Comparison of ENCODE assay signal across 9 cellular contexts in the genomic region with DNA sequence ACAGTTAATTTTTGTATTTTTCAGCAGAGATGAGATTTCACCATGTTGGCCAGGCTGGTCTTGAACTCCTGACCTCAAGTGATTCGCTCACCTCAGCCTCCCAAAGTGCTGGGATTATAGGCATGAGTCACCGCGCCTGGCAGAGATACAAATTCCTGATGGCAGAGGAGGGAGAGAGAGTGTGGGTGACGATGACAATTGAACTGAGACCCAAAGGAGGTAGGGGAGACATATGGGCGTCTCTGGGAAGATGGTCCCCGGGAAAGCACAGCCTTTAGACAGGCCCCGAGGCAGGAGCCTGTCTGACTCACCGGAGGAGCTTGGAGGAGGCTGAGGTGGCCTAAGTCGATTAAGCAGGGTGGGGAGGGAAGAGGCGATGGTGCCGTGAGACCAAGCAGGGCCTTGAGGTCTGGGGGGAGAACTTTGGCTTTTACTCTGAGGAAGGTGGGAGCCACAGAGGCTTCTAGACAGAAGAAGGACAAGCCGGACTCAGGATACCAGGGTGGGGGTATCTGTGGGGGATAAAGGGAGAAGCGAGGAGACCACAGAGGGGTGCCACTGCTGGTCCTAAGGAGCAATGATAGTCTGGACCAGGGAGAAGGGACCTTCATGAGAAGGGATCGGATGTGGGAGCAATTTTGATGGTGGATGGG. TPM values are rescaled to one million over a fixed set of nuclear protein-coding genes. Genes with fewer than 3 reads are reported as not detected.
A peak's percentile ranks its signal among the peaks of the same experiment; 100 is the strongest.
DNase-seq lines count a peak whose midpoint lies in the region; ATAC-seq, FAIRE-seq and TF ChIP-seq lines count a peak whose summit lies in the region.
"Had no signal": no experiment of that assay in that cellular context is flagged by ENCODE, and none has a peak within 500 bp of the region (broad histone marks: within the 10 kb centered on the region; RNA-seq: fewer than 3 reads in every experiment).

No MANE protein-coding gene starts in this region.

- no peaks in the 10 kb centered on the region for H3K27me3 ChIP-seq in BJ (ENCODE audit: control insufficient read depth, insufficient read depth, low read length)
- H3K27me3 ChIP-seq in IMR-90 (ENCODE audit: control insufficient read depth, insufficient read depth, low read length): no peaks in the 10 kb centered on the region; the same call in 1 of the 2 replicates
- H3K27me3 ChIP-seq in K562 (ENCODE audit: control insufficient read depth in 2 of 2, insufficient read depth in 2 of 2, low read length in 2 of 2): peaks cover 0 to 4% of the 10 kb centered on the region in 2 experiments; a peak in 2 of 5 replicates

- H3K4me1 Mint-ChIP-seq in naive thymus-derived CD8-positive, alpha-beta T cell: peaks cover 27 to 64% (median 59%) of the 10 kb centered on the region in 4 donors

- TF ChIP-seq CTCF in BJ (IDR thresholded peaks at IDR 0.05; ENCODE audit: insufficient read depth, low read depth, low read length): no peak
- TF ChIP-seq CTCF in IMR-90 (conservative IDR thresholded peaks at IDR 0.05; ENCODE audit: low read depth, low read length): no peak
- no peak for TF ChIP-seq CTCF in K562 (IDR thresholded peaks at IDR 0.05 in 2 of 3, conservative IDR thresholded peaks at IDR 0.05 in 1 of 3; ENCODE audit: insufficient read depth in 2 of 3, low read depth in 1 of 3, low read length in 3 of 3)

- CTCF ChIA-PET in BJ (lab: Yijun Ruan, JAX) (interaction anchor here (0.6 to 2.6 kb wide), 4 partner anchors 12 to 38 kb away, joined by 3 to 13 read pairs (median 3); partner anchors contain the start of gene ARRDC2), IMR-90 (lab: Yijun Ruan, JAX) (no interaction called here), K562 (lab: Yijun Ruan, JAX; ENCODE audit: low intra/inter-chr PET ratio) (no interaction called here)

- BruUV-seq in IMR-90 (replicated peaks; lab: Mats Ljungman, UMichigan): no TSS peak
- BruUV-seq in K562 (replicated peaks; lab: Mats Ljungman, UMichigan): no TSS peak

- H2BK20ac ChIP-seq in IMR-90 (ENCODE audit: low read depth, low read length): peak overlapping the region; percentile 61

- H2BK120ac ChIP-seq in IMR-90 (ENCODE audit: low read depth, low read length): peak overlapping the region; percentile 74

- dilution Hi-C loops in IMR-90 (cut with HindIII; ENCODE audit: low sequenced_read_pairs, unreplicated experiment): no loop called here

- peak overlapping the region; percentile 63 for H3K4ac ChIP-seq in IMR-90 (ENCODE audit: low read depth, low read length)

- FAIRE-seq in K562 (lab: Jason Lieb, UNC): peak; percentile 73

- H3K27me3 Mint-ChIP-seq in naive thymus-derived CD8-positive, alpha-beta T cell: no peaks in the 10 kb centered on the region

- DNase-seq in BJ (ENCODE audit: low read depth): peak; percentile 74
- DNase-seq in IMR-90: peak; percentile 82
- DNase-seq in K562 (ENCODE audit: extremely low read depth in 1 of 4, low spot score in 3 of 4): peak in 3 of 4 experiments; percentile 38 to 54 (median 42)
- DNase-seq in naive thymus-derived CD8-positive, alpha-beta T cell: no peak
- DNase-seq in cerebellar nuclear complex (lab: John Stamatoyannopoulos, UW): no peak
- DNase-seq in activated CD8-positive, alpha-beta memory T cell treated with anti-CD3 and anti-CD28 coated beads for 24 hours: no peak
- DNase-seq: OCI-M1 had no signal

- peak overlapping the region; percentile 68 to 97 (median 92) for H3K27ac Mint-ChIP-seq in naive thymus-derived CD8-positive, alpha-beta T cell

- no peak overlapping the region for H3K18ac ChIP-seq in IMR-90 (ENCODE audit: low read depth, low read length)

- H3K9ac ChIP-seq in IMR-90 (ENCODE audit: low read depth, low read length): no peak overlapping the region
- H3K9ac ChIP-seq in K562 (ENCODE audit: insufficient read depth in 1 of 2, low read depth in 2 of 2, low read length in 2 of 2): peak overlapping the region in 1 of 2 experiments; percentile 26; a peak in 1 of 4 replicates

- H2AK5ac ChIP-seq in IMR-90 (ENCODE audit: low read depth, low read length): peak overlapping the region; percentile 65

- no peaks in the 10 kb centered on the region for H3K9me3 Mint-ChIP-seq in naive thymus-derived CD8-positive, alpha-beta T cell

- intact Hi-C loops in IMR-90 (cut with micrococcal nuclease) (no loop called here), K562 (cut with micrococcal nuclease) (no loop called here)

- H3K79me1 ChIP-seq in IMR-90 (ENCODE audit: low read depth in 1 of 2, low read length in 2 of 2): no peaks in the 10 kb centered on the region

- no peaks in the 10 kb centered on the region for H4K20me1 ChIP-seq in IMR-90 (ENCODE audit: insufficient read depth, low read length)
- H4K20me1 ChIP-seq in K562 (replicated peaks; ENCODE audit: control insufficient read depth, insufficient read depth, low read length): no peaks in the 10 kb centered on the region; the same call in 1 of the 2 replicates

- no peak overlapping the region for H2BK5ac ChIP-seq in IMR-90 (ENCODE audit: low read depth, low read length, poor library complexity, severe bottlenecking)

- H3K36me3 Mint-ChIP-seq in naive thymus-derived CD8-positive, alpha-beta T cell: no peaks in the 10 kb centered on the region

- H2AFZ ChIP-seq in IMR-90 (replicated peaks; ENCODE audit: low read length, poor library complexity) (peak overlapping the region; percentile 16), K562 (ENCODE audit: low read depth, low read length) (no peak overlapping the region)

- TF ChIP-seq EP300 in K562 (IDR thresholded peaks at IDR 0.05; ENCODE audit: low read length): no peak

- TF ChIP-seq POLR2A in IMR-90 (IDR thresholded peaks at IDR 0.05; ENCODE audit: low read depth, low read length) (no peak), K562 (conservative IDR thresholded peaks at IDR 0.05) (no peak)

- TF ChIP-seq RAD21 in IMR-90 (IDR thresholded peaks at IDR 0.05; ENCODE audit: low read length) (no peak), K562 (CRISPR knock-in tag; conservative IDR thresholded peaks at IDR 0.05 in 1 of 2, IDR thresholded peaks at IDR 0.05 in 1 of 2) (no peak)

- H3K27ac ChIP-seq in IMR-90 (ENCODE audit: insufficient read depth, low read length) (no peak overlapping the region), K562 (ENCODE audit: extremely low read depth, low read depth, low read length) (no peak overlapping the region)

- H4K91ac ChIP-seq in IMR-90 (ENCODE audit: insufficient read depth, low read depth, low read length): peak overlapping the region; percentile 53

- H3K4me3 Mint-ChIP-seq in naive thymus-derived CD8-positive, alpha-beta T cell: peak overlapping the region in 4 of 10 donors; percentile 22 to 77 (median 32)

- H3K4me2 ChIP-seq in IMR-90 (ENCODE audit: low read depth, low read length) (no peak overlapping the region), K562 (ENCODE audit: insufficient read depth, low read length) (no peak overlapping the region)

- ATAC-seq in IMR-90 (ENCODE audit: low read depth) (peak; percentile 83), K562 (peak; percentile 63), GM19463 (IDR thresholded peaks at IDR 0.05; ENCODE audit: unreplicated experiment) (no peak), HG02870 (IDR thresholded peaks at IDR 0.05; ENCODE audit: unreplicated experiment) (no peak)
- ATAC-seq in naive thymus-derived CD8-positive, alpha-beta T cell: no peak

- H3K23ac ChIP-seq in IMR-90 (ENCODE audit: low read depth, low read length): no peak overlapping the region

- no peaks in the 10 kb centered on the region for H3K79me2 ChIP-seq in K562 (ENCODE audit: control insufficient read depth, insufficient read depth, low read length)

- POLR2A ChIA-PET in BJ (lab: Charles Lee): no interaction called here
- POLR2A ChIA-PET in IMR-90 (lab: Charles Lee; ENCODE audit: unreplicated experiment): no interaction called here
- POLR2A ChIA-PET in K562 (lab: Yijun Ruan, JAX): interaction anchor here (1.7 kb wide), 1 partner anchor 15 kb away, joined by 5 read pairs; no protein-coding TSS in a partner anchor
- POLR2A ChIA-PET in naive thymus-derived CD8-positive, alpha-beta T cell (lab: Charles Lee): interaction anchor here (0.6 to 12.1 kb wide), 7 partner anchors 11 to 95 kb away, joined by 3 to 267 read pairs (median 37); partner anchors contain the start of gene ARRDC2

- H3K9me1 ChIP-seq in IMR-90 (ENCODE audit: insufficient read depth, low read length) (peaks cover 9% of the 10 kb centered on the region), K562 (ENCODE audit: control insufficient read depth, insufficient read depth, low read length) (no peaks in the 10 kb centered on the region)

- in situ Hi-C loops in IMR-90 (cut with MboI; ENCODE audit: low sequenced_read_pairs): no loop called here
- in situ Hi-C loops in K562 (cut with MboI): no loop called here

- H3K4me1 ChIP-seq in IMR-90 (ENCODE audit: control insufficient read depth, insufficient read depth, low read length) (peaks cover 8% of the 10 kb centered on the region), K562 (replicated peaks in 1 of 2; ENCODE audit: control insufficient read depth in 2 of 2, insufficient read depth in 2 of 2, low read length in 2 of 2) (peaks cover 11 to 13% of the 10 kb centered on the region in 2 experiments; a peak in 4 of 5 replicates)

- no peak overlapping the region for H4K5ac ChIP-seq in IMR-90 (ENCODE audit: low read depth, low read length)

- H3K9me3 ChIP-seq in IMR-90 (ENCODE audit: control insufficient read depth, insufficient read depth, low read length): peaks cover 3% of the 10 kb centered on the region; the same call in 1 of the 2 replicates
- no peaks in the 10 kb centered on the region for H3K9me3 ChIP-seq in K562 (replicated peaks; ENCODE audit: control insufficient read depth, insufficient read depth, low read depth, low read length)

- H2AK9ac ChIP-seq in IMR-90 (replicated peaks; ENCODE audit: low read depth, low read length, poor library complexity): no peak overlapping the region

- no peak overlapping the region for H3K56ac ChIP-seq in IMR-90 (ENCODE audit: extremely low read depth, insufficient read depth, low read length)

- H3K36me3 ChIP-seq in BJ (ENCODE audit: control insufficient read depth, insufficient read depth, low read length) (no peaks in the 10 kb centered on the region), IMR-90 (ENCODE audit: control insufficient read depth, insufficient read depth, low read length) (no peaks in the 10 kb centered on the region), K562 (ENCODE audit: control insufficient read depth, insufficient read depth, low read length) (no peaks in the 10 kb centered on the region)

- WGBS in IMR-90 (ENCODE audit: extremely low coverage in 2 of 2, insufficient read length in 1 of 2), 2 experiments: 27% methylated on average over 11 of the region's 14 CpGs; no CpG with 5 or more reads in 1 of the 2 experiments
- 22% methylated on average over 14 of the region's 14 CpGs for WGBS in K562 (ENCODE audit: insufficient coverage, low coverage, missing lambda C conversion rate)

- peak overlapping the region in 1 of 2 experiments; percentile 39; a peak in 1 of 4 replicates for H4K8ac ChIP-seq in IMR-90 (ENCODE audit: low read depth in 2 of 2, low read length in 2 of 2)

- no peak overlapping the region for H2BK15ac ChIP-seq in IMR-90 (ENCODE audit: low read depth, low read length)

- H3K4me3 ChIP-seq in BJ (ENCODE audit: low read depth, low read length) (no peak overlapping the region), IMR-90 (ENCODE audit: insufficient read depth, low read depth, low read length) (no peak overlapping the region), K562 (no peak overlapping the region)

- 0 out of 2 replicates have a peak overlapping the region, but pooled peaks have one; percentile 9 for H3K14ac ChIP-seq in IMR-90 (replicated peaks; ENCODE audit: low read depth, low read length)

RNA-seq across cellular contexts. Expression of gene ARRDC2, which starts 38.2 kb away (rescaled TPM):
- polyA plus RNA-seq in BJ (2011; rRNA removed): 4.5 and 6.0 TPM in 2 replicates
- 3.3 and 3.8 TPM in 2 replicates for polyA minus RNA-seq in BJ (2011; rRNA and poly(A)+ RNA removed)
- total RNA-seq in IMR-90 (2012; rRNA removed): 1.4 and 1.9 TPM in 2 replicates
- 4.5 and 4.9 TPM in 2 replicates for polyA plus RNA-seq in IMR-90 (2012; rRNA removed)
- 1.7 and 6.3 TPM in 2 replicates for polyA plus RNA-seq in IMR-90 (2012; cell fraction: cytosol; rRNA removed)
- polyA plus RNA-seq in IMR-90 (2012; cell fraction: nucleus; rRNA removed; ENCODE audit: low replicate concordance): 11.8 and 32.4 TPM in 2 replicates
- 23.6 and 51.1 TPM in 2 replicates for total RNA-seq in K562 (2011; cell fraction: chromatin; rRNA removed; ENCODE audit: low replicate concordance)
- 35.1 and 37.9 TPM in 2 replicates for total RNA-seq in K562 (2011; cell fraction: nucleolus; rRNA removed)
- 17.8 and 21.5 TPM in 2 replicates for total RNA-seq in K562 (2011; cell fraction: nucleoplasm; rRNA removed)
- total RNA-seq in K562 (2014; rRNA removed): 25.6 and 25.9 TPM in 2 replicates
- total RNA-seq in K562 (2014; rRNA removed; fragmentation: Illumina TruSeq; extraction: Trizol): 12.2 and 13.1 TPM in 2 replicates
- total RNA-seq in K562 (2015; rRNA removed; fragmentation: Illumina TruSeq; extraction: Trizol): 16.0 and 16.1 TPM in 2 replicates
- 23.3 and 27.4 TPM in 2 replicates for total RNA-seq in K562 (2021)
- 11.5 and 15.2 TPM in 2 replicates for polyA plus RNA-seq in K562 (2011; rRNA removed)
- 9.5 and 28.8 TPM in 2 replicates for polyA plus RNA-seq in K562 (2011; cell fraction: cytosol; rRNA removed)
- polyA plus RNA-seq in K562 (2011; cell fraction: nucleus; rRNA removed): 18.6 and 37.6 TPM in 2 replicates
- 13.2 and 16.4 TPM in 2 replicates for polyA plus RNA-seq in K562 (2012)
- polyA plus RNA-seq in K562 (2014; fragmentation: Illumina TruSeq; extraction: Trizol): 12.7 and 15.6 TPM in 2 replicates
- polyA plus RNA-seq in K562 (2014; fragmentation: Nextera tagmentation; extraction: Ambion mirVana): 1 to 10 TPM; 1.9 to 2.7 TPM
- 25.7 and 25.8 TPM in 2 replicates for polyA plus RNA-seq in K562 (2014; rRNA removed)
- 4.2 and 6.4 TPM in 2 replicates for polyA minus RNA-seq in K562 (2011; rRNA and poly(A)+ RNA removed)
- polyA minus RNA-seq in K562 (2011; cell fraction: cytosol; rRNA and poly(A)+ RNA removed): 10.2 and 11.2 TPM in 2 replicates
- polyA minus RNA-seq in K562 (2011; cell fraction: nucleus; rRNA and poly(A)+ RNA removed): 10.5 and 11.0 TPM in 2 replicates
- total RNA-seq in naive thymus-derived CD8-positive, alpha-beta T cell: 100 to 1,000 TPM; 164 to 177 TPM
- polyA plus RNA-seq in naive thymus-derived CD8-positive, alpha-beta T cell: 10 to 100 TPM; 29.5 to 56.4 (median 36.1) TPM

RNA-seq across cellular contexts. Expression of gene IL12RB1, which starts 40.5 kb away (rescaled TPM):
- polyA plus RNA-seq in BJ (2011; rRNA removed): 0.10 and 0.13 TPM in 2 replicates
- 0.21 TPM in 1 of 2 replicates, not detected in the other for polyA minus RNA-seq in BJ (2011; rRNA and poly(A)+ RNA removed)
- total RNA-seq in IMR-90 (2012; rRNA removed): not detected in 2 replicates
- not detected in 2 replicates for polyA plus RNA-seq in IMR-90 (2012; rRNA removed)
- polyA plus RNA-seq in IMR-90 (2012; cell fraction: cytosol; rRNA removed): 0.08 TPM in 1 of 2 replicates, not detected in the other
- 0.11 TPM in 1 of 2 replicates, not detected in the other for polyA plus RNA-seq in IMR-90 (2012; cell fraction: nucleus; rRNA removed; ENCODE audit: low replicate concordance)
- total RNA-seq in K562 (2011; cell fraction: chromatin; rRNA removed; ENCODE audit: low replicate concordance): not detected in 2 replicates
- not detected in 2 replicates for total RNA-seq in K562 (2011; cell fraction: nucleolus; rRNA removed)
- not detected in 2 replicates for total RNA-seq in K562 (2011; cell fraction: nucleoplasm; rRNA removed)
- total RNA-seq in K562 (2014; rRNA removed): not detected in 2 replicates
- not detected in 2 replicates for total RNA-seq in K562 (2014; rRNA removed; fragmentation: Illumina TruSeq; extraction: Trizol)
- not detected in 2 replicates for total RNA-seq in K562 (2015; rRNA removed; fragmentation: Illumina TruSeq; extraction: Trizol)
- total RNA-seq in K562 (2021): 0.07 and 0.09 TPM in 2 replicates
- polyA plus RNA-seq in K562 (2011; rRNA removed): 0.07 TPM in 1 of 2 replicates, not detected in the other
- polyA plus RNA-seq in K562 (2011; cell fraction: cytosol; rRNA removed): 0.30 TPM in 1 of 2 replicates, not detected in the other
- polyA plus RNA-seq in K562 (2011; cell fraction: nucleus; rRNA removed): 0.09 TPM in 1 of 2 replicates, not detected in the other
- 0.09 and 0.10 TPM in 2 replicates for polyA plus RNA-seq in K562 (2012)
- polyA plus RNA-seq in K562 (2014; fragmentation: Illumina TruSeq; extraction: Trizol): not detected in 2 replicates
- under 1 TPM in 1 of 2 experiments, not detected in 1; 0.04 TPM for polyA plus RNA-seq in K562 (2014; fragmentation: Nextera tagmentation; extraction: Ambion mirVana)
- polyA plus RNA-seq in K562 (2014; rRNA removed): 0.05 TPM in 1 of 2 replicates, not detected in the other
- polyA minus RNA-seq in K562 (2011; rRNA and poly(A)+ RNA removed): not detected in 2 replicates
- not detected in 2 replicates for polyA minus RNA-seq in K562 (2011; cell fraction: cytosol; rRNA and poly(A)+ RNA removed)
- polyA minus RNA-seq in K562 (2011; cell fraction: nucleus; rRNA and poly(A)+ RNA removed): not detected in 2 replicates
- 10 to 100 TPM; 18.5 TPM for total RNA-seq in naive thymus-derived CD8-positive, alpha-beta T cell
- polyA plus RNA-seq in naive thymus-derived CD8-positive, alpha-beta T cell: 10 to 100 TPM; 17.5 to 32.9 (median 24.2) TPM

RNA-seq across cellular contexts. Expression of gene MAST3, which starts 51.4 kb away (rescaled TPM):
- polyA plus RNA-seq in BJ (2011; rRNA removed) (1.9 and 2.8 TPM in 2 replicates), IMR-90 (2012; rRNA removed) (3.9 and 4.3 TPM in 2 replicates), K562 (2011; rRNA removed) (1.5 and 2.9 TPM in 2 replicates), K562 (2014; fragmentation: Illumina TruSeq; extraction: Trizol) (3.4 and 4.2 TPM in 2 replicates), K562 (2014; fragmentation: Nextera tagmentation; extraction: Ambion mirVana) (1 to 10 TPM in 1 of 2 experiments, under 1 TPM in 1; 0.94 to 2.5 TPM), K562 (2014; rRNA removed) (3.4 and 3.7 TPM in 2 replicates)
- polyA minus RNA-seq in BJ (2011; rRNA and poly(A)+ RNA removed): 3.6 and 4.9 TPM in 2 replicates
- total RNA-seq in IMR-90 (2012; rRNA removed) (1.3 and 1.4 TPM in 2 replicates), K562 (2014; rRNA removed) (2.4 and 3.4 TPM in 2 replicates), K562 (2014; rRNA removed; fragmentation: Illumina TruSeq; extraction: Trizol) (0.99 and 1.3 TPM in 2 replicates), K562 (2015; rRNA removed; fragmentation: Illumina TruSeq; extraction: Trizol) (1.7 and 2.0 TPM in 2 replicates), K562 (2021) (9.9 and 11.8 TPM in 2 replicates)
- 2.5 and 4.0 TPM in 2 replicates for polyA plus RNA-seq in IMR-90 (2012; cell fraction: cytosol; rRNA removed)
- 12.9 and 21.9 TPM in 2 replicates for polyA plus RNA-seq in IMR-90 (2012; cell fraction: nucleus; rRNA removed; ENCODE audit: low replicate concordance)
- 13.6 and 45.1 TPM in 2 replicates for total RNA-seq in K562 (2011; cell fraction: chromatin; rRNA removed; ENCODE audit: low replicate concordance)
- 19.7 and 22.0 TPM in 2 replicates for total RNA-seq in K562 (2011; cell fraction: nucleolus; rRNA removed)
- 15.4 and 16.2 TPM in 2 replicates for total RNA-seq in K562 (2011; cell fraction: nucleoplasm; rRNA removed)
- 1.7 and 2.2 TPM in 2 replicates for polyA plus RNA-seq in K562 (2011; cell fraction: cytosol; rRNA removed)
- 8.8 and 12.1 TPM in 2 replicates for polyA plus RNA-seq in K562 (2011; cell fraction: nucleus; rRNA removed)
- polyA plus RNA-seq in K562 (2012): 4.2 and 5.1 TPM in 2 replicates
- polyA minus RNA-seq in K562 (2011; rRNA and poly(A)+ RNA removed): 2.1 and 2.3 TPM in 2 replicates
- 5.7 and 6.8 TPM in 2 replicates for polyA minus RNA-seq in K562 (2011; cell fraction: cytosol; rRNA and poly(A)+ RNA removed)
- 6.5 and 6.8 TPM in 2 replicates for polyA minus RNA-seq in K562 (2011; cell fraction: nucleus; rRNA and poly(A)+ RNA removed)
- 10 to 100 TPM; 44.7 to 44.8 TPM for total RNA-seq in naive thymus-derived CD8-positive, alpha-beta T cell
- 10 to 100 TPM in 2 of 3 donors, 1 to 10 TPM in 1; 9.4 to 15.7 (median 11.5) TPM for polyA plus RNA-seq in naive thymus-derived CD8-positive, alpha-beta T cell

Comparison
In these comparisons a context has a peak if more than half of its experiments do, and no peak if none do; other contexts are left out.
1. DNase-seq: peak in BJ (single experiment), IMR-90 (single experiment) and K562 (3 of 4); none in naive thymus-derived CD8-positive, alpha-beta T cell (0 of 10), cerebellar nuclear complex (0 of 2) and activated CD8-positive, alpha-beta memory T cell treated with anti-CD3 and anti-CD28 coated beads for 24 hours (single experiment).
2. ATAC-seq: peak in IMR-90 (single experiment) and K562 (single experiment); none in naive thymus-derived CD8-positive, alpha-beta T cell (0 of 2), GM19463 (single experiment) and HG02870 (single experiment).
3. RNA of gene IL12RB1, which starts 40.5 kb away (polyA plus RNA-seq): 17.5 to 32.9 TPM in naive thymus-derived CD8-positive, alpha-beta T cell; 0.10 to 0.13 TPM in BJ, 0.04 to 0.30 TPM in K562 and 0.08 to 0.11 TPM in IMR-90; every median in the first group is over 10 times any median in the second.
4. POLR2A ChIA-PET loops: an anchor here in K562 (1.7 kb wide) and naive thymus-derived CD8-positive, alpha-beta T cell (0.6 to 12.1 kb wide); none called in BJ and IMR-90.